ENCODE assay signal across 1 cellular context in genomic region chr7:133310232-133310852, GRCh38.
TF ChIP-seq lines count a peak whose summit lies in the region.

No MANE protein-coding gene starts in this region.

TF ChIP-seq in GM23338, 12 proteins besides CTCF, POLR2A, EP300 and RAD21:
- TF ChIP-seq ZNF462 (CRISPR knock-in tag; IDR thresholded peaks at IDR 0.05) (no peak), POLR2AphosphoS5 (IDR thresholded peaks at IDR 0.05; ENCODE audit: low read depth) (no peak), NANOG (IDR thresholded peaks at IDR 0.05; ENCODE audit: borderline replicate concordance) (no peak), REST (IDR thresholded peaks at IDR 0.05; ENCODE audit: unreplicated experiment) (no peak)
